Comparison of ENCODE assay signal across 22 cellular contexts in genomic region chr4:49058306-49058705, GRCh38.
"Had no signal": no experiment of that assay in that cellular context is flagged by ENCODE, and none has a peak within 500 bp of the region (broad histone marks: within the 10 kb centered on the region; RNA-seq: fewer than 3 reads in every experiment).

No MANE protein-coding gene starts in this region.

- H3K27ac Mint-ChIP-seq: dendritic cell treated with granulocyte-macrophage colony-stimulating factor and Interleukin-4, amounts not matched to agents 40 ng/mL and 50 ng/mL, for 4 days; immature natural killer cell; mesothelial cell of epicardium; naive B cell had no signal

- H3K4me3 ChIP-seq: colonic mucosa, esophagus muscularis mucosa, gastroesophageal sphincter, heart left ventricle, hepatocyte, left lung, lower lobe of right lung, mucosa of descending colon had no signal

- H3K9me3 ChIP-seq: colonic mucosa had no signal

- H3K27ac ChIP-seq: colonic mucosa, esophagus muscularis mucosa, foreskin keratinocyte, gastroesophageal sphincter, heart left ventricle, hepatocyte, left lung, lower lobe of right lung had no signal

- H3K4me1 Mint-ChIP-seq: immature natural killer cell, mesothelial cell of epicardium, naive B cell had no signal

- H2AFZ ChIP-seq: hepatocyte had no signal

- H3K4me2 ChIP-seq: hepatocyte had no signal

- H3K79me2 ChIP-seq: hepatocyte had no signal

- H3K27me3 Mint-ChIP-seq: dendritic cell treated with granulocyte-macrophage colony-stimulating factor and Interleukin-4, amounts not matched to agents 40 ng/mL and 50 ng/mL, for 4 days; naive B cell had no signal

- H3K27me3 ChIP-seq: colonic mucosa, esophagus muscularis mucosa, foreskin keratinocyte, gastroesophageal sphincter, hepatocyte, left lung had no signal

- H3K4me3 Mint-ChIP-seq: dendritic cell treated with granulocyte-macrophage colony-stimulating factor and Interleukin-4, amounts not matched to agents 40 ng/mL and 50 ng/mL, for 4 days; immature natural killer cell; mesothelial cell of epicardium; naive B cell had no signal

- H3K4me1 ChIP-seq: colonic mucosa, esophagus muscularis mucosa, foreskin keratinocyte, gastroesophageal sphincter, heart left ventricle, left lung, lower lobe of right lung had no signal

- H3K36me3 ChIP-seq: colonic mucosa, esophagus muscularis mucosa, gastroesophageal sphincter, heart left ventricle, left lung, lower lobe of right lung had no signal

- DNase-seq: colonic mucosa; cortex of kidney; effector CD8-positive, alpha-beta T cell; foreskin keratinocyte; heart left ventricle; hypothalamus; immature natural killer cell; islet precursor cell; left cardiac atrium; left lung; left ventricle myocardium superior; lower lobe of right lung; mesenchymal stem cell; mucosa of descending colon; naive B cell had no signal

- ATAC-seq: foreskin keratinocyte, gastroesophageal sphincter, heart left ventricle, left cardiac atrium, left lung, left ventricle myocardium superior, lower lobe of right lung, mucosa of descending colon had no signal

- H3K36me3 Mint-ChIP-seq: mesothelial cell of epicardium had no signal

- FAIRE-seq: endothelial cell of umbilical vein, frontal cortex had no signal
